ENCODE assay signal across 12 cellular contexts in genomic region chr6:1606533-1607235, GRCh38. TPM values are rescaled to one million over a fixed set of nuclear protein-coding genes. Genes with fewer than 3 reads are reported as not detected.
DNase-seq lines count a peak whose midpoint lies in the region; ATAC-seq, FAIRE-seq and TF ChIP-seq lines count a peak whose summit lies in the region.
"Had no signal": no experiment of that assay in that cellular context is flagged by ENCODE, and none has a peak within 500 bp of the region (broad histone marks: within the 10 kb centered on the region; RNA-seq: fewer than 3 reads in every experiment).

No MANE protein-coding gene starts in this region.

- peaks cover 0 to 19% (median 0%) of the 10 kb centered on the region in 4 experiments; a peak in 1 of 8 replicates for H3K36me3 ChIP-seq in H1 (ENCODE audit: control insufficient read depth in 2 of 4, insufficient read depth in 4 of 4, low read length in 3 of 4)
- H3K36me3 ChIP-seq in Caco-2 (ENCODE audit: control insufficient read depth, insufficient read depth, low read length) = no peaks in the 10 kb centered on the region

- FAIRE-seq in H1 (lab: Jason Lieb, UNC) = no peak
- FAIRE-seq: GM19239 had no signal

- H3K9me3 Mint-ChIP-seq in osteocyte (ENCODE audit: unreplicated experiment) (no peaks in the 10 kb centered on the region), Caco-2 (ENCODE audit: unreplicated experiment) (no peaks in the 10 kb centered on the region)

- no peak for TF ChIP-seq CTCF in NB4 (IDR thresholded peaks at IDR 0.05; ENCODE audit: low read depth, low read length)
- TF ChIP-seq CTCF in H1 (IDR thresholded peaks at IDR 0.05; ENCODE audit: control extremely low read depth in 1 of 3, insufficient read depth in 1 of 3, low read depth in 1 of 3, low read length in 3 of 3) = no peak
- no peak for TF ChIP-seq CTCF in osteocyte (IDR thresholded peaks at IDR 0.05)
- no peak for TF ChIP-seq CTCF in Caco-2 (IDR thresholded peaks at IDR 0.05; ENCODE audit: insufficient read depth in 1 of 2, low read depth in 1 of 2, low read length in 1 of 2, severe bottlenecking in 1 of 2, unreplicated experiment in 1 of 2)

- H3K9me3 ChIP-seq in H1 (ENCODE audit: insufficient read depth in 2 of 2, low read depth in 1 of 2, low read length in 1 of 2) = no peaks in the 10 kb centered on the region; a peak in 1 of 4 replicates
- no peaks in the 10 kb centered on the region for H3K9me3 ChIP-seq in Caco-2

- no peaks in the 10 kb centered on the region for H3K27me3 Mint-ChIP-seq in osteocyte (ENCODE audit: unreplicated experiment)
- H3K27me3 Mint-ChIP-seq in Caco-2 (ENCODE audit: insufficient read depth, unreplicated experiment) = peaks cover 2% of the 10 kb centered on the region

- no peak overlapping the region for H3K56ac ChIP-seq in H1 (replicated peaks; ENCODE audit: insufficient read length, low read depth, low read length)

- TF ChIP-seq POLR2A in NB4 (IDR thresholded peaks at IDR 0.05; ENCODE audit: extremely low read depth, insufficient read length) (no peak), H1 (IDR thresholded peaks at IDR 0.05; ENCODE audit: control extremely low read depth in 1 of 2, low read depth in 2 of 2, low read length in 2 of 2) (no peak)

- H3K4me3 ChIP-seq in NB4 (ENCODE audit: low read depth, low read length) (no peak overlapping the region), H1 (ENCODE audit: extremely low read depth in 1 of 4, insufficient read depth in 2 of 4, low read depth in 3 of 4, low read length in 4 of 4) (peak overlapping the region; percentile 19 to 59 (median 28); a peak in 5 of 8 replicates), Caco-2 (ENCODE audit: low read depth, low read length) (no peak overlapping the region)

- no peaks in the 10 kb centered on the region for H3K79me1 ChIP-seq in H1 (ENCODE audit: low read depth, low read length)

- no peak for TF ChIP-seq EP300 in H1 (IDR thresholded peaks at IDR 0.05; ENCODE audit: borderline replicate concordance in 1 of 2, low read depth in 2 of 2, low read length in 2 of 2)

- no peak overlapping the region for H2BK15ac ChIP-seq in H1 (ENCODE audit: low read length)

- H3K27ac ChIP-seq in H1 (ENCODE audit: low read depth, low read length) = no peak overlapping the region
- H3K27ac ChIP-seq: HL-60 had no signal

- TF ChIP-seq RAD21 in H1 (IDR thresholded peaks at IDR 0.05 in 1 of 2, conservative IDR thresholded peaks at IDR 0.05 in 1 of 2; ENCODE audit: low read depth in 2 of 2, low read length in 2 of 2) = no peak

- H3K4ac ChIP-seq in H1 (replicated peaks; ENCODE audit: insufficient read length, low read depth, low read length) = no peak overlapping the region

- H3K36me3 Mint-ChIP-seq in osteocyte (ENCODE audit: unreplicated experiment) (peaks cover 3% of the 10 kb centered on the region), Caco-2 (ENCODE audit: insufficient read depth, unreplicated experiment) (peaks cover 15% of the 10 kb centered on the region)

- H3K79me2 ChIP-seq in H1 (ENCODE audit: control insufficient read depth in 1 of 2, insufficient read depth in 2 of 2, low read length in 2 of 2) = no peaks in the 10 kb centered on the region

- H3K27me3 ChIP-seq in H1 (replicated peaks in 1 of 4; ENCODE audit: control insufficient read depth in 3 of 4, extremely low read depth in 1 of 4, insufficient read depth in 3 of 4, low read length in 3 of 4) (peaks cover 63 to 93% (median 83%) of the 10 kb centered on the region in 4 experiments), Caco-2 (replicated peaks; ENCODE audit: control insufficient read depth, insufficient read depth, low read length) (no peaks in the 10 kb centered on the region)

- peaks cover 14 to 48% (median 21%) of the 10 kb centered on the region in 4 experiments for H3K4me1 ChIP-seq in H1 (replicated peaks in 1 of 4; ENCODE audit: control insufficient read depth in 3 of 4, insufficient read depth in 4 of 4, low read length in 3 of 4)
- H3K4me1 ChIP-seq in Caco-2 = no peaks in the 10 kb centered on the region

- H4K8ac ChIP-seq in H1 (ENCODE audit: extremely low read depth, insufficient read depth, low read length) = no peak overlapping the region

- H2AK5ac ChIP-seq in H1 (ENCODE audit: low read depth, low read length) = 0 out of 2 replicates have a peak overlapping the region, but pooled peaks have one; percentile 25

- H3K27ac Mint-ChIP-seq in osteocyte (ENCODE audit: unreplicated experiment) (peak overlapping the region; percentile 89), Caco-2 (ENCODE audit: unreplicated experiment) (no peak overlapping the region)

- peak overlapping the region; percentile 75 for H2BK20ac ChIP-seq in H1 (ENCODE audit: low read length)

- POLR2A ChIA-PET in H1 (lab: Charles Lee; ENCODE audit: partially characterized antibody) (interaction anchor here (0.9 to 3.1 kb wide), 6 partner anchors 9 to 20 kb away, joined by 3 to 18 read pairs (median 4); no protein-coding TSS in a partner anchor), Caco-2 (lab: Charles Lee) (no interaction called here)

- H3K9ac ChIP-seq in H1 (replicated peaks in 1 of 4; ENCODE audit: extremely low read depth in 1 of 4, low read depth in 3 of 4, low read length in 3 of 4) = no peak overlapping the region

- DNase-seq in NCI-H345 (lab: John Stamatoyannopoulos, UW) = peak; percentile 18
- DNase-seq in NCI-H345 treated with DMSO at 0.1 percent for 48 hours (lab: John Stamatoyannopoulos, UW; ENCODE audit: unreplicated experiment) = no peak
- DNase-seq in NB4 (ENCODE audit: low read depth) = peak; percentile 42
- no peak for DNase-seq in H1 (ENCODE audit: low read depth in 1 of 2, low spot score in 2 of 2)
- DNase-seq in osteocyte (ENCODE audit: extremely low spot score, unreplicated experiment) = no peak
- DNase-seq in Caco-2 = no peak
- DNase-seq in NCI-H146 treated with DMSO at 0.1 percent for 48 hours (lab: John Stamatoyannopoulos, UW; ENCODE audit: unreplicated experiment) = no peak
- DNase-seq: NCI-H1694; stimulated activated CD4-positive, alpha-beta T cell treated with anti-CD3 and anti-CD28 coated beads, Interleukin-4, amount 100 ng/mL, for 1 hour had no signal

- no peak overlapping the region for H3K14ac ChIP-seq in H1 (ENCODE audit: insufficient read length)

- no peak overlapping the region for H2AFZ ChIP-seq in H1 (ENCODE audit: low read length)

- H2BK12ac ChIP-seq in H1 (ENCODE audit: low read depth, low read length) = peak overlapping the region; percentile 96

- peaks cover 36% of the 10 kb centered on the region for H3K4me1 Mint-ChIP-seq in osteocyte (ENCODE audit: unreplicated experiment)
- no peaks in the 10 kb centered on the region for H3K4me1 Mint-ChIP-seq in Caco-2 (ENCODE audit: low read depth, unreplicated experiment)

- H2BK120ac ChIP-seq in H1 (replicated peaks; ENCODE audit: low read depth, low read length) = no peak overlapping the region

- 2% methylated on average over 19 of the region's 22 CpGs; no CpG with 5 or more reads in 1 of the 2 experiments for WGBS in H1 (ENCODE audit: extremely low coverage in 1 of 2, insufficient coverage in 1 of 2, insufficient read length in 1 of 2, insufficient replicate concordance in 2 of 2, low coverage in 1 of 2, low lambda C conversion rate in 2 of 2, missing lambda C conversion rate in 1 of 2), 2 experiments

- no peak for ATAC-seq in GM21786 (IDR thresholded peaks at IDR 0.05; ENCODE audit: unreplicated experiment)

- H3K4me3 Mint-ChIP-seq in osteocyte (ENCODE audit: unreplicated experiment) = peak overlapping the region; percentile 84
- no peak overlapping the region for H3K4me3 Mint-ChIP-seq in Caco-2 (ENCODE audit: unreplicated experiment)

- peak overlapping the region; percentile 81 to 93 for H3K4me2 ChIP-seq in H1 (ENCODE audit: insufficient read depth in 1 of 2, low read depth in 2 of 2, low read length in 2 of 2)

- intact Hi-C loops in Caco-2 (cut with micrococcal nuclease; ENCODE audit: unreplicated experiment) = loop anchor here (10.0 kb wide), 1 partner anchor 188 kb away; no protein-coding TSS in a partner anchor

- H4K5ac ChIP-seq in H1 (ENCODE audit: insufficient read length, low read depth, low read length) = no peak overlapping the region

- H4K91ac ChIP-seq in H1 (replicated peaks; ENCODE audit: insufficient read length, low read length) = peak overlapping the region; percentile 22

- peak overlapping the region; percentile 18; the same call in 1 of the 2 replicates for H2BK5ac ChIP-seq in H1 (ENCODE audit: low read depth, low read length)

- peaks cover 4 to 11% of the 10 kb centered on the region in 2 experiments for H4K20me1 ChIP-seq in H1 (replicated peaks in 1 of 2; ENCODE audit: control insufficient read depth in 1 of 2, insufficient read depth in 2 of 2, low read length in 2 of 2)

- H3K23me2 ChIP-seq in H1 (ENCODE audit: low read depth, low read length) = peaks cover 24% of the 10 kb centered on the region; the same call in 1 of the 2 replicates

- H3K23ac ChIP-seq in H1 (ENCODE audit: insufficient read length) = no peak overlapping the region

- CTCF ChIA-PET in H1 (lab: Charles Lee; ENCODE audit: partially characterized antibody) = interaction anchor here (0.6 to 4.5 kb wide), 17 partner anchors 9 to 1027 kb away, joined by 3 to 37 read pairs (median 4); no protein-coding TSS in a partner anchor
- CTCF ChIA-PET in Caco-2 (lab: Charles Lee) = no interaction called here

- BruUV-seq in Caco-2 (replicated peaks; lab: Mats Ljungman, UMichigan) = no TSS peak

- no peak overlapping the region; the same call in 1 of the 2 replicates for H3K18ac ChIP-seq in H1 (ENCODE audit: extremely low read depth, low read length)

TF ChIP-seq in H1, 55 proteins besides CTCF, POLR2A, EP300 and RAD21 (continues in another document):
- TF ChIP-seq SP4 (IDR thresholded peaks at IDR 0.05; ENCODE audit: low read length) = no peak
- TF ChIP-seq SP1 (IDR thresholded peaks at IDR 0.05; ENCODE audit: low read depth, low read length) = 0 out of 2 replicates have a peak, but pooled peaks have one; percentile 55
- TF ChIP-seq ASH2L (IDR thresholded peaks at IDR 0.05; ENCODE audit: low read length) = peak; percentile 20
- no peak for TF ChIP-seq POU5F1 (IDR thresholded peaks at IDR 0.05; ENCODE audit: low read depth, low read length)
- TF ChIP-seq CHD2 (IDR thresholded peaks at IDR 0.05; ENCODE audit: low read length) = no peak
- TF ChIP-seq JUND (IDR thresholded peaks at IDR 0.05; ENCODE audit: low read length) = peak; percentile 50; the same call in 1 of the 2 replicates
- no peak for TF ChIP-seq RNF2 (IDR thresholded peaks at IDR 0.05; ENCODE audit: borderline replicate concordance, low read depth, low read length, missing control alignments, poor library complexity, severe bottlenecking)

RNA-seq across cellular contexts. Expression of gene FOXC1, which starts 3.0 kb away (rescaled TPM):
- 0.13 and 0.22 TPM in 2 replicates for total RNA-seq in H1 (2021; fragmentation: NEBNext Ultra II Directional; extraction: Animal tissue kit (Norgen Biotek cat#: 25700))
- 0.05 TPM in 1 of 2 replicates, not detected in the other for polyA plus RNA-seq in H1 (2011; rRNA removed)
- polyA plus RNA-seq in H1 (2011; cell fraction: cytosol; rRNA removed) = 0.09 TPM
- polyA plus RNA-seq in H1 (2011; cell fraction: nucleus; rRNA removed) = 0.03 TPM
- polyA plus RNA-seq in H1 (2012, experiment 1 of 2) = 0.05 to 0.07 TPM in 2 of 4 replicates, not detected in the others
- polyA plus RNA-seq in H1 (2012, experiment 2 of 2) = 0.13 TPM
- 0.10 TPM for polyA plus RNA-seq in H1 (2013, experiment 1 of 2)
- polyA plus RNA-seq in H1 (2013, experiment 2 of 2) = 0.06 TPM
- 0.10 TPM in 1 of 2 replicates, not detected in the other for polyA minus RNA-seq in H1 (2011; rRNA and poly(A)+ RNA removed)
- not detected for polyA minus RNA-seq in H1 (2011; cell fraction: cytosol; rRNA and poly(A)+ RNA removed)
- 0.40 TPM for polyA minus RNA-seq in H1 (2011; cell fraction: nucleus; rRNA and poly(A)+ RNA removed)
- total RNA-seq in osteocyte = 106 and 108 TPM in 2 replicates
- total RNA-seq in Caco-2 (2022) = 6.8 and 7.1 TPM in 2 replicates

Comparison
In these comparisons a context has a peak if more than half of its experiments do, and no peak if none do; other contexts are left out.
1. DNase-seq: peak in NCI-H345 (single experiment) and NB4 (single experiment); none in NCI-H345 treated with DMSO at 0.1 percent for 48 hours (single experiment), H1 (0 of 2), osteocyte (single experiment), Caco-2 (0 of 2) and NCI-H146 treated with DMSO at 0.1 percent for 48 hours (single experiment).
2. H3K4me3 ChIP-seq: peak in H1 (4 of 4); none in NB4 (single experiment) and Caco-2 (single experiment).
3. RNA of gene FOXC1, which starts 3.0 kb away (total RNA-seq): 106 to 108 TPM in osteocyte; 6.8 to 7.1 TPM in Caco-2 and 0.13 to 0.22 TPM in H1; every median in the first group is over 10 times any median in the second.